Comparison of ENCODE assay signal across 8 cellular contexts in the genomic region with DNA sequence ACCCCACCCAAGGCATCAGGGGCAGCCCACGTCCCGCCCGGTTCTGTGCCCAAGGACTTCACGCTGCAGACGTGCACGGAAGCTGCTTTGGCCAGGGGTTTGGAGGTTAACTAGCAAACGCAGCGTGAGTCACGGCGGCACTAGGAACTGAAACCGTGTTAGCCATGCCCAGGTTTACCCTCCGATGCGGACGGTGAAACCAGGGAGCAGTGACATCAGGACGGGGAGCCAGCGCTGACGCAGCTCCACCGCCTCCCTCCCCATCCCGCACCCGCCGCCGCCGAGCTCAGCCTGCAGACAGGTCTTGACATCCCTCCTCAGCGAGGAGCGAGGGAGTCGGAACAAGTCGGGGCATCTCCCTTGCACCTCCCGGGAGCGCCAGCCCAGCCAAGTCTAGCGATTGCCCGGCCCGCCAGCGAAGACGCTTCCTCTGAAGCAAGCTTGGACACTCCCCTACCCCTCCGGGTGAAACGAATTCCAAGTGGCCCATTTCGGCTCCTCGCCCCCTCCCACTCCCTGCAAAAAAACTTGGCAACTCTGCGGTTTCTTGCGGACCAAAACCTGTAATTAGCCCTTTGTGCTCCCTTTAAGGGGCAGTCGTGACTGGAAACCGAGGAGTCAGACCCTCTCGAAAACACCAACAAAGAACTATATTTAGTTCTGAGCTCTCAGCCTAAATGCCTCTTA. TPM values are rescaled to one million over a fixed set of nuclear protein-coding genes. Genes with fewer than 3 reads are reported as not detected.
DNase-seq lines count a peak whose midpoint lies in the region; ATAC-seq, FAIRE-seq and TF ChIP-seq lines count a peak whose summit lies in the region.

No MANE protein-coding gene starts in this region.

- no peak for FAIRE-seq in astrocyte (lab: Jason Lieb, UNC)

- H3K36me3 ChIP-seq in astrocyte (ENCODE audit: insufficient read depth, low read length): no peaks in the 10 kb centered on the region

- H3K27me3 Mint-ChIP-seq in IgD-negative memory B cell: no peaks in the 10 kb centered on the region
- H3K27me3 Mint-ChIP-seq in astrocyte (ENCODE audit: low read depth, unreplicated experiment): no peaks in the 10 kb centered on the region

- H3K4me3 ChIP-seq in astrocyte (ENCODE audit: insufficient read depth, low read depth, low read length) (peak overlapping the region; percentile 77), retinal pigment epithelial cell (ENCODE audit: low read length) (peak overlapping the region; percentile 89)

- peak overlapping the region; percentile 82 for H2AFZ ChIP-seq in astrocyte (ENCODE audit: low read depth, low read length)

- H3K27ac Mint-ChIP-seq in IgD-negative memory B cell: peak overlapping the region; percentile 94 to 98 (median 97)
- peak overlapping the region; percentile 99 for H3K27ac Mint-ChIP-seq in astrocyte (ENCODE audit: unreplicated experiment)

- H3K9me3 Mint-ChIP-seq in IgD-negative memory B cell (no peaks in the 10 kb centered on the region), astrocyte (ENCODE audit: unreplicated experiment) (no peaks in the 10 kb centered on the region)

- no peaks in the 10 kb centered on the region for H3K9me3 ChIP-seq in astrocyte (ENCODE audit: insufficient read depth, low read depth, low read length)

- H3K27ac ChIP-seq in astrocyte (ENCODE audit: low read depth, low read length): peak overlapping the region; percentile 93

- ATAC-seq in GM21576 (IDR thresholded peaks at IDR 0.05; ENCODE audit: unreplicated experiment): peak; percentile 32

- H3K9ac ChIP-seq in astrocyte (ENCODE audit: low read length): peak overlapping the region; percentile 88

- DNase-seq in Daoy (ENCODE audit: low read depth): peak; percentile 87
- DNase-seq in T-helper 2 cell: peak; percentile 47 to 88 (median 64)
- peak; percentile 90 for DNase-seq in astrocyte (ENCODE audit: low read depth)
- DNase-seq in hippocampal formation (lab: John Stamatoyannopoulos, UW): peak; percentile 59 to 62
- peak; percentile 54 for DNase-seq in retinal pigment epithelial cell (ENCODE audit: low read depth)
- no peak for DNase-seq in middle frontal gyrus (ENCODE audit: extremely low spot score, low spot score)

- H3K4me2 ChIP-seq in astrocyte (ENCODE audit: low read length): peak overlapping the region; percentile 96

- no peak for TF ChIP-seq CTCF in astrocyte (IDR thresholded peaks at IDR 0.05; ENCODE audit: insufficient read depth, low read depth, low read length)
- TF ChIP-seq CTCF in retinal pigment epithelial cell (conservative IDR thresholded peaks at IDR 0.05; ENCODE audit: low read depth, low read length): no peak

- no peaks in the 10 kb centered on the region for H3K27me3 ChIP-seq in astrocyte (ENCODE audit: insufficient read depth, low read length)

- no peaks in the 10 kb centered on the region for H3K36me3 Mint-ChIP-seq in IgD-negative memory B cell
- H3K36me3 Mint-ChIP-seq in astrocyte (ENCODE audit: low read depth, unreplicated experiment): peaks cover 8% of the 10 kb centered on the region

- H3K79me2 ChIP-seq in astrocyte (ENCODE audit: insufficient read depth, low read length): peaks cover 36% of the 10 kb centered on the region

- H4K20me1 ChIP-seq in astrocyte (ENCODE audit: insufficient read depth, low read length): peaks cover 32% of the 10 kb centered on the region

- peaks cover 27 to 32% (median 27%) of the 10 kb centered on the region in 3 donors for H3K4me1 Mint-ChIP-seq in IgD-negative memory B cell
- H3K4me1 Mint-ChIP-seq in astrocyte (ENCODE audit: low read depth, unreplicated experiment): peaks cover 14% of the 10 kb centered on the region

- H3K4me3 Mint-ChIP-seq in IgD-negative memory B cell (peak overlapping the region; percentile 95 to 100 (median 100)), astrocyte (ENCODE audit: unreplicated experiment) (peak overlapping the region; percentile 95)

- H3K4me1 ChIP-seq in astrocyte (ENCODE audit: insufficient read depth, low read length): peaks cover 12% of the 10 kb centered on the region

RNA-seq across cellular contexts. Expression of a gene that starts 1.4 kb away (rescaled TPM):
- total RNA-seq in Daoy (2014; rRNA removed; shearing (Covaris generic)): 12.2 and 13.8 TPM in 2 replicates
- 9.8 TPM for polyA plus RNA-seq in IgD-negative memory B cell
- 42.2 and 45.4 TPM in 2 replicates for total RNA-seq in astrocyte
